ENCODE assay signal across 17 cellular contexts in genomic region chr5:147434049-147434448, GRCh38.
DNase-seq lines count a peak whose midpoint lies in the region; ATAC-seq and TF ChIP-seq lines count a peak whose summit lies in the region.
"Had no signal": no experiment of that assay in that cellular context is flagged by ENCODE, and none has a peak within 500 bp of the region (broad histone marks: within the 10 kb centered on the region; RNA-seq: fewer than 3 reads in every experiment).

No MANE protein-coding gene starts in this region.

- H3K9me2 ChIP-seq in GM23338 (ENCODE audit: insufficient read depth): no peaks in the 10 kb centered on the region

- TF ChIP-seq EP300 in esophagus muscularis mucosa (IDR thresholded peaks at IDR 0.05): no peak

- TF ChIP-seq POLR2A in esophagus muscularis mucosa (IDR thresholded peaks at IDR 0.05; ENCODE audit: low read depth): no peak

- peaks cover 10% of the 10 kb centered on the region; the same call in 1 of the 2 replicates for H3K36me3 ChIP-seq in GM23338 (ENCODE audit: insufficient read depth)
- no peaks in the 10 kb centered on the region for H3K36me3 ChIP-seq in esophagus muscularis mucosa
- H3K36me3 ChIP-seq in neural progenitor cell: no peaks in the 10 kb centered on the region

- H3K4me1 ChIP-seq in GM23338 (ENCODE audit: insufficient read depth) (peaks cover 83% of the 10 kb centered on the region), esophagus muscularis mucosa (peaks cover 14 to 100% (median 98%) of the 10 kb centered on the region in 4 donors), neural progenitor cell (peaks cover 75% of the 10 kb centered on the region)

- H3K9me3 ChIP-seq in esophagus muscularis mucosa (no peaks in the 10 kb centered on the region), neural progenitor cell (ENCODE audit: low read depth) (no peaks in the 10 kb centered on the region)

- intact Hi-C loops in esophagus muscularis mucosa (cut with DNase I) (no loop called here), left colon (cut with DNase I, micrococcal nuclease) (no loop called here)

- TF ChIP-seq CTCF in GM23338 (conservative IDR thresholded peaks at IDR 0.05; ENCODE audit: low read depth in 2 of 2): no peak
- no peak for TF ChIP-seq CTCF in esophagus muscularis mucosa (IDR thresholded peaks at IDR 0.05)
- no peak for TF ChIP-seq CTCF in neural progenitor cell (IDR thresholded peaks at IDR 0.05)

- H3K79me2 ChIP-seq in GM23338 (replicated peaks; ENCODE audit: insufficient read depth) (peaks cover 100% of the 10 kb centered on the region), neural progenitor cell (ENCODE audit: low read depth) (peaks cover 100% of the 10 kb centered on the region)

- no peak overlapping the region for H2AFZ ChIP-seq in GM23338
- H2AFZ ChIP-seq in neural progenitor cell (replicated peaks): no peak overlapping the region

- ATAC-seq in GM23338 (no peak), left colon (peak; percentile 97), HG02852 (IDR thresholded peaks at IDR 0.05; ENCODE audit: unreplicated experiment) (no peak)

- H3K4me3 Mint-ChIP-seq in GM23338 (no peak overlapping the region), neural progenitor cell (no peak overlapping the region)
- H3K4me3 Mint-ChIP-seq: CD4-positive, alpha-beta T cell; HFFc6; IgD-negative memory B cell had no signal

- H3K9me3 Mint-ChIP-seq in GM23338: no peaks in the 10 kb centered on the region
- H3K9me3 Mint-ChIP-seq in neural progenitor cell: peaks cover 4% of the 10 kb centered on the region
- H3K9me3 Mint-ChIP-seq: CD4-positive, alpha-beta T cell; HFFc6 had no signal

- no peak overlapping the region for H3K9ac ChIP-seq in neural progenitor cell

- no peak overlapping the region for H3K4me3 ChIP-seq in GM23338
- no peak overlapping the region for H3K4me3 ChIP-seq in esophagus muscularis mucosa
- H3K4me3 ChIP-seq in neural progenitor cell: no peak overlapping the region

- WGBS in esophagus muscularis mucosa: 84% methylated on average over 3 of the region's 3 CpGs

- H3K27ac ChIP-seq in GM23338 (ENCODE audit: low read depth): 0 out of 2 replicates have a peak overlapping the region, but pooled peaks have one; percentile 9
- H3K27ac ChIP-seq in esophagus muscularis mucosa (replicated peaks in 1 of 4): peak overlapping the region; percentile 24 to 98 (median 71)
- no peak overlapping the region for H3K27ac ChIP-seq in neural progenitor cell

- peaks cover 12% of the 10 kb centered on the region for H3K36me3 Mint-ChIP-seq in GM23338 (ENCODE audit: low read depth)
- H3K36me3 Mint-ChIP-seq in neural progenitor cell: peaks cover 44% of the 10 kb centered on the region
- H3K36me3 Mint-ChIP-seq: IgD-negative memory B cell had no signal

- H3K27ac Mint-ChIP-seq in GM23338 (no peak overlapping the region), neural progenitor cell (no peak overlapping the region)
- H3K27ac Mint-ChIP-seq: CD4-positive, alpha-beta T cell; HFFc6 had no signal

- no peak for DNase-seq in GM23338 (ENCODE audit: low spot score)
- no peak for DNase-seq in esophagus muscularis mucosa (ENCODE audit: extremely low spot score)
- DNase-seq in left colon: no peak
- DNase-seq in neural progenitor cell (ENCODE audit: low spot score): no peak
- no peak for DNase-seq in activated CD4-positive, alpha-beta T cell treated with anti-CD3 and anti-CD28 coated beads, Interleukin-2, amount 50 U/mL, for 4 hours
- DNase-seq in stimulated activated CD4-positive, alpha-beta T cell treated with anti-CD3 and anti-CD28 coated beads, Interleukin-12 subunit alpha, Interleukin-12 subunit beta, amount 100 ng/mL, for 4 hours: no peak
- DNase-seq in GM03348 (ENCODE audit: low spot score): no peak
- DNase-seq: ACHN; C1 segment of cervical spinal cord; CD4-positive, alpha-beta T cell; DMS153; DMS79 treated with DMSO at 0.1 percent for 48 hours; EL; HCEC 1CT; HFFc6 had no signal

- H3K27me3 Mint-ChIP-seq in GM23338 (ENCODE audit: insufficient read depth, low read depth, poor library complexity) (peaks cover 7% of the 10 kb centered on the region), neural progenitor cell (ENCODE audit: insufficient read depth, low read depth) (no peaks in the 10 kb centered on the region)

- H3K27me3 ChIP-seq in GM23338 (ENCODE audit: insufficient read depth) (no peaks in the 10 kb centered on the region), esophagus muscularis mucosa (no peaks in the 10 kb centered on the region), neural progenitor cell (no peaks in the 10 kb centered on the region)

- peaks cover 78% of the 10 kb centered on the region for H3K4me1 Mint-ChIP-seq in GM23338
- peaks cover 42% of the 10 kb centered on the region for H3K4me1 Mint-ChIP-seq in neural progenitor cell
- H3K4me1 Mint-ChIP-seq: IgD-negative memory B cell had no signal

- peaks cover 77% of the 10 kb centered on the region for H4K20me1 ChIP-seq in GM23338 (replicated peaks; ENCODE audit: insufficient read depth)
- peaks cover 100% of the 10 kb centered on the region for H4K20me1 ChIP-seq in neural progenitor cell (ENCODE audit: low read depth)

- H3K4me2 ChIP-seq in GM23338: peak overlapping the region; percentile 36
- peak overlapping the region; percentile 30 for H3K4me2 ChIP-seq in neural progenitor cell

- 0 out of 2 replicates have a peak, but pooled peaks cover 9% of the 10 kb centered on the region for H3F3A ChIP-seq in GM23338 (replicated peaks; ENCODE audit: low read depth)
- peaks cover 61% of the 10 kb centered on the region for H3F3A ChIP-seq in neural progenitor cell (ENCODE audit: low read depth)

TF ChIP-seq in GM23338, 12 proteins besides CTCF, POLR2A, EP300 and RAD21 (continues in another document):
- TF ChIP-seq, protein P1, sequence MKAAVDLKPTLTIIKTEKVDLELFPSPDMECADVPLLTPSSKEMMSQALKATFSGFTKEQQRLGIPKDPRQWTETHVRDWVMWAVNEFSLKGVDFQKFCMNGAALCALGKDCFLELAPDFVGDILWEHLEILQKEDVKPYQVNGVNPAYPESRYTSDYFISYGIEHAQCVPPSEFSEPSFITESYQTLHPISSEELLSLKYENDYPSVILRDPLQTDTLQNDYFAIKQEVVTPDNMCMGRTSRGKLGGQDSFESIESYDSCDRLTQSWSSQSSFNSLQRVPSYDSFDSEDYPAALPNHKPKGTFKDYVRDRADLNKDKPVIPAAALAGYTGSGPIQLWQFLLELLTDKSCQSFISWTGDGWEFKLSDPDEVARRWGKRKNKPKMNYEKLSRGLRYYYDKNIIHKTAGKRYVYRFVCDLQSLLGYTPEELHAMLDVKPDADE (IDR thresholded peaks at IDR 0.05): no peak
- no peak for TF ChIP-seq ZNF462 (CRISPR knock-in tag; IDR thresholded peaks at IDR 0.05)
- TF ChIP-seq NANOG (IDR thresholded peaks at IDR 0.05; ENCODE audit: borderline replicate concordance): no peak
- TF ChIP-seq JUNB (IDR thresholded peaks at IDR 0.05; ENCODE audit: unreplicated experiment): no peak
